Comparison of ENCODE assay signal across 9 cellular contexts in genomic region chr9:31140316-31140715, GRCh38.
DNase-seq lines count a peak whose midpoint lies in the region; ATAC-seq and TF ChIP-seq lines count a peak whose summit lies in the region.
"Had no signal": no experiment of that assay in that cellular context is flagged by ENCODE, and none has a peak within 500 bp of the region (broad histone marks: within the 10 kb centered on the region; RNA-seq: fewer than 3 reads in every experiment).

No MANE protein-coding gene starts in this region.

- no peak for DNase-seq in GM13977 (ENCODE audit: low spot score)
- peak; percentile 35 for DNase-seq in HS-5 (ENCODE audit: low read depth)
- no peak for DNase-seq in WTC11 (ENCODE audit: low spot score)
- peak; percentile 5 for DNase-seq in medulla oblongata (ENCODE audit: extremely low spot score)
- no peak for DNase-seq in prostate gland (ENCODE audit: low spot score)
- DNase-seq in NCI-H1417 treated with DMSO at 0.1 percent for 48 hours (lab: John Stamatoyannopoulos, UW), result no peak
- DNase-seq in hepatic stellate cell (ENCODE audit: low spot score), result no peak
- DNase-seq in activated effector memory CD4-positive, alpha-beta T cell treated with anti-CD3 and anti-CD28 coated beads, Interleukin-2, amount 50 U/mL, for 16 hours, result no peak
- DNase-seq: T-helper 2 cell had no signal

- no peak overlapping the region for H3K27ac ChIP-seq in prostate gland

- intact Hi-C loops in prostate gland (cut with DNase I), result no loop called here

- TF ChIP-seq CTCF in GM13977 (IDR thresholded peaks at IDR 0.05; ENCODE audit: extremely low read depth, insufficient read depth, missing control alignments), result peak; percentile 32
- TF ChIP-seq CTCF in WTC11 (IDR thresholded peaks at IDR 0.05), result 0 out of 2 replicates have a peak, but pooled peaks have one; percentile 25
- TF ChIP-seq CTCF in prostate gland (IDR thresholded peaks at IDR 0.05), result peak in 1 of 4 experiments; percentile 5

- no peaks in the 10 kb centered on the region for H3K9me3 ChIP-seq in prostate gland

- H3K4me1 ChIP-seq in prostate gland (replicated peaks), result no peaks in the 10 kb centered on the region

- H3K4me3 ChIP-seq in prostate gland, result no peak overlapping the region

- H3K36me3 ChIP-seq in prostate gland, result no peaks in the 10 kb centered on the region

- H3K9me3 Mint-ChIP-seq in WTC11, result no peaks in the 10 kb centered on the region

- no peaks in the 10 kb centered on the region; the same call in 1 of the 2 replicates for H3K27me3 Mint-ChIP-seq in WTC11 (ENCODE audit: low read depth)

- no peak for TF ChIP-seq POLR2A in prostate gland (IDR thresholded peaks at IDR 0.05)

- H3K4me1 Mint-ChIP-seq in WTC11, result no peaks in the 10 kb centered on the region

- no peak overlapping the region for H3K27ac Mint-ChIP-seq in WTC11

- no peaks in the 10 kb centered on the region for H3K36me3 Mint-ChIP-seq in WTC11

- no peak overlapping the region for H3K4me3 Mint-ChIP-seq in WTC11

- in situ Hi-C loops in GM13977 (cut with MboI; ENCODE audit: low pct_unique_long_range_greater_than_20kb, low sequenced_read_pairs, unreplicated experiment), result loop anchor here (25.0 kb wide), 1 partner anchor 672 kb away; no protein-coding TSS in a partner anchor

- WGBS in prostate gland, result 22% methylated on average over 1 of the region's 1 CpG

- POLR2A ChIA-PET in WTC11 (lab: Charles Lee), result no interaction called here

- no peaks in the 10 kb centered on the region for H3K27me3 ChIP-seq in prostate gland (replicated peaks; ENCODE audit: insufficient read depth)

- peak; percentile 47; the same call in 1 of the 2 replicates for ATAC-seq in WTC11

- CTCF ChIA-PET in WTC11 (lab: Charles Lee), result no interaction called here

TF ChIP-seq in WTC11, 78 proteins besides CTCF, POLR2A, EP300 and RAD21:
- TF ChIP-seq USF2 (CRISPR knock-in tag; IDR thresholded peaks at IDR 0.05) (no peak), ZNF263 (CRISPR knock-in tag; IDR thresholded peaks at IDR 0.05; ENCODE audit: low read depth) (no peak), PRDM15 (CRISPR knock-in tag; IDR thresholded peaks at IDR 0.05) (no peak), KAT7 (CRISPR knock-in tag; IDR thresholded peaks at IDR 0.05; ENCODE audit: borderline replicate concordance) (no peak), OVOL2 (CRISPR knock-in tag; IDR thresholded peaks at IDR 0.05; ENCODE audit: borderline replicate concordance) (no peak), NFYB (CRISPR knock-in tag; conservative IDR thresholded peaks at IDR 0.05; ENCODE audit: low read depth) (no peak), SMAD3 (CRISPR knock-in tag; IDR thresholded peaks at IDR 0.05; ENCODE audit: borderline replicate concordance) (no peak), ATF3 (CRISPR knock-in tag; conservative IDR thresholded peaks at IDR 0.05) (no peak), GTF2I (CRISPR knock-in tag; conservative IDR thresholded peaks at IDR 0.05) (no peak), ESRRA (CRISPR knock-in tag; IDR thresholded peaks at IDR 0.05; ENCODE audit: borderline replicate concordance) (no peak), ZNF121 (CRISPR knock-in tag; IDR thresholded peaks at IDR 0.05) (no peak), NFE2L1 (CRISPR knock-in tag; IDR thresholded peaks at IDR 0.05) (no peak)

Comparison
In these comparisons a context has a peak if more than half of its experiments do, and no peak if none do; other contexts are left out.
1. DNase-seq: peak in HS-5 (single experiment) and medulla oblongata (single experiment); none in GM13977 (single experiment), WTC11 (single experiment), prostate gland (single experiment), NCI-H1417 treated with DMSO at 0.1 percent for 48 hours (single experiment), hepatic stellate cell (single experiment) and activated effector memory CD4-positive, alpha-beta T cell treated with anti-CD3 and anti-CD28 coated beads, Interleukin-2, amount 50 U/mL, for 16 hours (single experiment).